11 cellular contexts compared by ENCODE assay signal in genomic region chr22:26681395-26681821, GRCh38. TPM values are rescaled to one million over a fixed set of nuclear protein-coding genes. Genes with fewer than 3 reads are reported as not detected.
DNase-seq lines count a peak whose midpoint lies in the region; ATAC-seq and TF ChIP-seq lines count a peak whose summit lies in the region.
"Had no signal": no experiment of that assay in that cellular context is flagged by ENCODE, and none has a peak within 500 bp of the region (broad histone marks: within the 10 kb centered on the region; RNA-seq: fewer than 3 reads in every experiment).

No MANE protein-coding gene starts in this region.

- no peaks in the 10 kb centered on the region for H3K27me3 ChIP-seq in neural progenitor cell

- TF ChIP-seq CTCF in fibroblast of mammary gland (conservative IDR thresholded peaks at IDR 0.05; ENCODE audit: control insufficient read depth, insufficient read depth, low read depth, low read length) (no peak), neural progenitor cell (IDR thresholded peaks at IDR 0.05) (no peak)

- H3K9me3 ChIP-seq in neural progenitor cell (ENCODE audit: low read depth) = no peaks in the 10 kb centered on the region

- no peak overlapping the region for H2AFZ ChIP-seq in neural progenitor cell (replicated peaks)

- peaks cover 2% of the 10 kb centered on the region for H3K9me3 Mint-ChIP-seq in neural progenitor cell
- no peaks in the 10 kb centered on the region for H3K9me3 Mint-ChIP-seq in stimulated activated naive CD8-positive, alpha-beta T cell treated with anti-CD3 and anti-CD28 coated beads, Interleukin-15, amount 100 ng/mL, for 72 hours
- H3K9me3 Mint-ChIP-seq in T-cell = no peaks in the 10 kb centered on the region
- H3K9me3 Mint-ChIP-seq in stimulated activated naive B cell treated with anti-CD40 and anti-IgM and Interleukin-4, amounts not matched to agents 10 μg/mL and 1 μg/mL and 100 μg/mL, for 72 hours = no peaks in the 10 kb centered on the region

- no peaks in the 10 kb centered on the region for H3K79me2 ChIP-seq in neural progenitor cell (ENCODE audit: low read depth)

- CTCF ChIA-PET in T-cell (lab: Charles Lee) = interaction anchor here in 1 of 2 donors (1.2 kb wide), 1 partner anchor 24 kb away, joined by 5 read pairs; no protein-coding TSS in a partner anchor

- peaks cover 16% of the 10 kb centered on the region for H3K4me1 ChIP-seq in neural progenitor cell

- H3K36me3 ChIP-seq in neural progenitor cell = no peaks in the 10 kb centered on the region

- H3K4me2 ChIP-seq in neural progenitor cell = peak overlapping the region; percentile 39
- H3K4me2 ChIP-seq: KMS-11 had no signal

- H3K4me3 Mint-ChIP-seq in neural progenitor cell (peak overlapping the region; percentile 31), T-cell (no peak overlapping the region)
- H3K4me3 Mint-ChIP-seq in stimulated activated naive CD8-positive, alpha-beta T cell treated with anti-CD3 and anti-CD28 coated beads, Interleukin-15, amount 100 ng/mL, for 72 hours = no peak overlapping the region
- H3K4me3 Mint-ChIP-seq in stimulated activated naive B cell treated with anti-CD40 and anti-IgM and Interleukin-4, amounts not matched to agents 10 μg/mL and 1 μg/mL and 100 μg/mL, for 72 hours = no peak overlapping the region

- H3K27ac Mint-ChIP-seq in neural progenitor cell = peak overlapping the region; percentile 99
- peak overlapping the region in 1 of 2 donors; percentile 8 for H3K27ac Mint-ChIP-seq in stimulated activated naive CD8-positive, alpha-beta T cell treated with anti-CD3 and anti-CD28 coated beads, Interleukin-15, amount 100 ng/mL, for 72 hours
- peak overlapping the region in 1 of 2 donors; percentile 55 for H3K27ac Mint-ChIP-seq in T-cell
- no peak overlapping the region for H3K27ac Mint-ChIP-seq in stimulated activated naive B cell treated with anti-CD40 and anti-IgM and Interleukin-4, amounts not matched to agents 10 μg/mL and 1 μg/mL and 100 μg/mL, for 72 hours

- H3K9ac ChIP-seq in neural progenitor cell = no peak overlapping the region
- H3K9ac ChIP-seq: KMS-11 had no signal

- DNase-seq in Daoy (ENCODE audit: low read depth) (peak; percentile 32), NCI-H226 (peak; percentile 76), fibroblast of mammary gland (ENCODE audit: low read depth) (peak; percentile 24), neural progenitor cell (ENCODE audit: low spot score) (peak; percentile 83), T-cell (no peak), HUDEP-2 (lab: John Stamatoyannopoulos, UW; ENCODE audit: unreplicated experiment in 76 of 76) (no peak)
- DNase-seq in stimulated activated naive CD8-positive, alpha-beta T cell treated with anti-CD3 and anti-CD28 coated beads, Interleukin-15, amount 100 ng/mL, for 72 hours = no peak
- no peak for DNase-seq in stimulated activated naive B cell treated with anti-CD40 and anti-IgM and Interleukin-4, amounts not matched to agents 10 μg/mL and 1 μg/mL and 100 μg/mL, for 72 hours
- DNase-seq: NCI-H446 had no signal

- ATAC-seq in stimulated activated naive CD8-positive, alpha-beta T cell treated with anti-CD3 and anti-CD28 coated beads, Interleukin-15, amount 100 ng/mL, for 72 hours = no peak
- no peak for ATAC-seq in T-cell (replicated peaks in 1 of 4)
- no peak for ATAC-seq in stimulated activated naive B cell treated with anti-CD40 and anti-IgM and Interleukin-4, amounts not matched to agents 10 μg/mL and 1 μg/mL and 100 μg/mL, for 72 hours (replicated peaks)

- H4K20me1 ChIP-seq in neural progenitor cell (ENCODE audit: low read depth) = no peaks in the 10 kb centered on the region

- H3K4me3 ChIP-seq in fibroblast of mammary gland (ENCODE audit: control insufficient read depth, low read depth, low read length) (no peak overlapping the region), neural progenitor cell (no peak overlapping the region)

- H3K4me1 Mint-ChIP-seq in neural progenitor cell (peaks cover 38% of the 10 kb centered on the region), T-cell (peaks cover 55 to 66% (median 62%) of the 10 kb centered on the region in 3 donors)
- H3K4me1 Mint-ChIP-seq in stimulated activated naive CD8-positive, alpha-beta T cell treated with anti-CD3 and anti-CD28 coated beads, Interleukin-15, amount 100 ng/mL, for 72 hours = peaks cover 53% of the 10 kb centered on the region
- H3K4me1 Mint-ChIP-seq in stimulated activated naive B cell treated with anti-CD40 and anti-IgM and Interleukin-4, amounts not matched to agents 10 μg/mL and 1 μg/mL and 100 μg/mL, for 72 hours = peaks cover 18 to 45% of the 10 kb centered on the region in 2 donors

- POLR2A ChIA-PET in T-cell (lab: Charles Lee) = no interaction called here

- H3F3A ChIP-seq in neural progenitor cell (ENCODE audit: low read depth) = peaks cover 37% of the 10 kb centered on the region

- peaks cover 16% of the 10 kb centered on the region for H3K36me3 Mint-ChIP-seq in neural progenitor cell
- H3K36me3 Mint-ChIP-seq in T-cell = peaks cover 25% of the 10 kb centered on the region
- H3K36me3 Mint-ChIP-seq in stimulated activated naive B cell treated with anti-CD40 and anti-IgM and Interleukin-4, amounts not matched to agents 10 μg/mL and 1 μg/mL and 100 μg/mL, for 72 hours = peaks cover 27 to 38% of the 10 kb centered on the region in 2 donors

- H3K27me3 Mint-ChIP-seq in neural progenitor cell (ENCODE audit: insufficient read depth, low read depth) (peaks cover 8% of the 10 kb centered on the region), T-cell (no peaks in the 10 kb centered on the region)
- H3K27me3 Mint-ChIP-seq in stimulated activated naive CD8-positive, alpha-beta T cell treated with anti-CD3 and anti-CD28 coated beads, Interleukin-15, amount 100 ng/mL, for 72 hours = no peaks in the 10 kb centered on the region
- no peaks in the 10 kb centered on the region for H3K27me3 Mint-ChIP-seq in stimulated activated naive B cell treated with anti-CD40 and anti-IgM and Interleukin-4, amounts not matched to agents 10 μg/mL and 1 μg/mL and 100 μg/mL, for 72 hours

- peak overlapping the region; percentile 59 for H3K27ac ChIP-seq in neural progenitor cell
- H3K27ac ChIP-seq: epithelial cell of prostate, KMS-11 had no signal

RNA-seq across cellular contexts. Expression of gene MIAT, which starts 24.0 kb away (rescaled TPM):
- 0.06 and 0.27 TPM in 2 replicates for total RNA-seq in Daoy (2014; rRNA removed; shearing (Covaris generic))
- total RNA-seq in neural progenitor cell (ENCODE audit: low replicate concordance) = 262 and 277 TPM in 2 replicates
- 100 to 1,000 TPM in 3 of 5 donors, 10 to 100 TPM in 2; 45.8 to 237 (median 207) TPM for total RNA-seq in T-cell

RNA-seq across cellular contexts. Expression of gene CRYBA4, which starts 59.6 kb away (rescaled TPM):
- total RNA-seq in Daoy (2014; rRNA removed; shearing (Covaris generic)) = not detected in 2 replicates
- total RNA-seq in neural progenitor cell (ENCODE audit: low replicate concordance) (1.1 and 1.6 TPM in 2 replicates), T-cell (not detected)

Comparison
In these comparisons a context has a peak if more than half of its experiments do, and no peak if none do; other contexts are left out.
1. DNase-seq: peak in Daoy (single experiment), NCI-H226 (single experiment), fibroblast of mammary gland (single experiment) and neural progenitor cell (single experiment); none in stimulated activated naive CD8-positive, alpha-beta T cell treated with anti-CD3 and anti-CD28 coated beads, Interleukin-15, amount 100 ng/mL, for 72 hours (0 of 2), T-cell (0 of 34), stimulated activated naive B cell treated with anti-CD40 and anti-IgM and Interleukin-4, amounts not matched to agents 10 μg/mL and 1 μg/mL and 100 μg/mL, for 72 hours (single experiment) and HUDEP-2 (0 of 76).
2. RNA of gene MIAT, which starts 24.0 kb away (total RNA-seq): 262 to 277 TPM in neural progenitor cell and 45.8 to 237 TPM in T-cell; 0.06 to 0.27 TPM in Daoy; every median in the first group is over 10 times any median in the second.